ENCODE assay signal across 22 cellular contexts in the genomic region with DNA sequence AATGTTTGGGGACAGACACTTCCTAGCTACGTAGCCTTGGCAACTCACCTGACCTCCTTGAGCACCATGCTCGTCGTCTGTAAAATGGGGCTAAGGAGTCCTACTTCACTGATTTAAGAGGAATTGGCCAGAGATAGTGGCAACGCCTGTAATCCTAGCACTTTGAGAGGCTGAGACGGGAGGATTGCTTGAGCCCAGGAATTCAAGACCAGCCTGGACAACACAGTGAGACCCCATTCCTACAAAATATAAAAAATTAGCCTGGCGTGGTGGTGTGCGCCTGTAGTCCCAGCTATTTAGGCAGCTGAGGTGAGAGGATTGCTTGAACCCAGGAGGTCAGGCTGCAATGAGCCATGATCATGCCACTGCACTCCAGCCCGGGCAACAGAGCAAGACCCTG. TPM values are rescaled to one million over a fixed set of nuclear protein-coding genes. Genes with fewer than 3 reads are reported as not detected.
"Had no signal": no experiment of that assay in that cellular context is flagged by ENCODE, and none has a peak within 500 bp of the region (broad histone marks: within the 10 kb centered on the region; RNA-seq: fewer than 3 reads in every experiment).

No MANE protein-coding gene starts in this region.

- H3K27me3 Mint-ChIP-seq: activated naive CD8-positive, alpha-beta T cell treated with anti-CD3 and anti-CD28 coated beads, Interleukin-2, amount 10 ng/mL, durations not matched to agents 7 days and 5 days; naive B cell; stimulated activated naive CD8-positive, alpha-beta T cell treated with anti-CD3 and anti-CD28 coated beads, Interleukin-15, amount 100 ng/mL, for 72 hours had no signal

- H3K4me3 Mint-ChIP-seq: activated naive CD8-positive, alpha-beta T cell treated with anti-CD3 and anti-CD28 coated beads, Interleukin-2, amount 10 ng/mL, durations not matched to agents 7 days and 5 days; stimulated activated naive CD8-positive, alpha-beta T cell treated with anti-CD3 and anti-CD28 coated beads, Interleukin-15, amount 100 ng/mL, for 72 hours had no signal

- H3K27ac ChIP-seq: breast epithelium, dorsolateral prefrontal cortex, esophagus muscularis mucosa, psoas muscle, sigmoid colon, testis had no signal

- H3K9me3 ChIP-seq: breast epithelium, esophagus muscularis mucosa, psoas muscle, sigmoid colon, testis had no signal

- H3K9me3 Mint-ChIP-seq: activated naive CD8-positive, alpha-beta T cell treated with anti-CD3 and anti-CD28 coated beads, Interleukin-2, amount 10 ng/mL, durations not matched to agents 7 days and 5 days; naive B cell; stimulated activated naive CD8-positive, alpha-beta T cell treated with anti-CD3 and anti-CD28 coated beads, Interleukin-15, amount 100 ng/mL, for 72 hours had no signal

- H3K4me3 ChIP-seq: breast epithelium, dorsolateral prefrontal cortex, esophagus muscularis mucosa, lung, psoas muscle, sigmoid colon, testis had no signal

- DNase-seq: activated CD4-positive, CD25-positive, alpha-beta regulatory T cell treated with anti-CD3 and anti-CD28 coated beads, Interleukin-2, amount 50 U/mL, for 72 hours; activated CD8-positive, alpha-beta memory T cell treated with anti-CD3 and anti-CD28 coated beads for 24 hours; activated effector memory CD4-positive, alpha-beta T cell treated with Interleukin-2 at 50 U/mL for 16 hours; activated naive CD8-positive, alpha-beta T cell treated with anti-CD3 and anti-CD28 coated beads, Interleukin-2, amount 10 ng/mL, durations not matched to agents 7 days and 5 days; anterior cingulate cortex; dorsolateral prefrontal cortex; glutamatergic neuron; left cardiac atrium; naive B cell; psoas muscle; sigmoid colon; stimulated activated CD4-positive, alpha-beta T cell treated with anti-CD3 and anti-CD28 coated beads, Interleukin-12 subunit alpha, Interleukin-12 subunit beta, amount 100 ng/mL, for 4 hours; stimulated activated naive CD8-positive, alpha-beta T cell treated with anti-CD3 and anti-CD28 coated beads, Interleukin-15, amount 100 ng/mL, for 72 hours; testis had no signal

- H3K36me3 ChIP-seq: breast epithelium, esophagus muscularis mucosa, sigmoid colon had no signal

- ATAC-seq: left cardiac atrium; psoas muscle; stimulated activated naive CD8-positive, alpha-beta T cell treated with anti-CD3 and anti-CD28 coated beads, Interleukin-15, amount 100 ng/mL, for 72 hours had no signal

- H3K27ac Mint-ChIP-seq: activated naive CD8-positive, alpha-beta T cell treated with anti-CD3 and anti-CD28 coated beads, Interleukin-2, amount 10 ng/mL, durations not matched to agents 7 days and 5 days had no signal

RNA-seq across cellular contexts. Expression of a gene that starts 28.3 kb away (rescaled TPM):
- total RNA-seq: activated naive CD8-positive, alpha-beta T cell treated with anti-CD3 and anti-CD28 coated beads, Interleukin-2, amount 10 ng/mL, durations not matched to agents 7 days and 5 days; chondrocyte; fibroblast of villous mesenchyme; T-helper 1 cell treated with Interleukin-12 subunit alpha and Interleukin-12 subunit beta and Interleukin-4 antibody, amounts not matched to agents 30 ng/mL and 1 ng/mL, for 36 hours had no signal

RNA-seq across cellular contexts. Expression of a gene that starts 36.8 kb away (rescaled TPM):
- total RNA-seq: activated naive CD8-positive, alpha-beta T cell treated with anti-CD3 and anti-CD28 coated beads, Interleukin-2, amount 10 ng/mL, durations not matched to agents 7 days and 5 days; chondrocyte; esophagus muscularis mucosa; fibroblast of villous mesenchyme; left cardiac atrium; omental fat pad; psoas muscle; sigmoid colon; T-helper 1 cell treated with Interleukin-12 subunit alpha and Interleukin-12 subunit beta and Interleukin-4 antibody, amounts not matched to agents 30 ng/mL and 1 ng/mL, for 36 hours; ureter had no signal
